In the genomic region with DNA sequence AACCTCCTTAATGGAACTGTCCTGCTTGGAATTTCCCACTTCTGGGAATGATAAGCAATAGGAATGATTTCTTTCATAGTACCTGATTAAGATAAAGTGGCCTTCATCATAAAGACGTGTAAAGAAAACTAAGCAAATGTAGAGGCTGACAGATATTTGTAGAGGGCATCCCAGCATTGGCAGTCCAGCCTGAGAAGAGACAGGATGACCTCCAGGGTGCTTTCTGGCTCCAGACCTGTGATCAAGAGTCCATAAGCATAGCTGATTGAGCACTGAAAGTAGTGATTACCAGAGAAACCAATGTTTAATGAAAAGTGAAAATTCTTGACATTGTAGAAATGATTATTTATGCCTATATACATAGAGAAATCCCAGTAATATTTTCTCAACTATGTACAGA, we compare ENCODE assay signal across 2 cellular contexts.
TF ChIP-seq lines count a peak whose summit lies in the region.

No MANE protein-coding gene starts in this region.

TF ChIP-seq in HCT116, 20 proteins besides CTCF, POLR2A, EP300 and RAD21:
- TF ChIP-seq POLR2AphosphoS5 (IDR thresholded peaks at IDR 0.05; ENCODE audit: low read depth, low read length) (no peak), YY1 (IDR thresholded peaks at IDR 0.05; ENCODE audit: extremely low read depth, insufficient replicate concordance, low read depth, low read length) (no peak), EZH2 (IDR thresholded peaks at IDR 0.05) (no peak), EZH2phosphoT487 (IDR thresholded peaks at IDR 0.05; ENCODE audit: borderline replicate concordance) (no peak), SIN3A (IDR thresholded peaks at IDR 0.05; ENCODE audit: low read depth) (no peak), CBX3 (IDR thresholded peaks at IDR 0.05; ENCODE audit: low read depth) (no peak), FOSL1 (IDR thresholded peaks at IDR 0.05; ENCODE audit: low read depth) (no peak), ZNF274 (IDR thresholded peaks at IDR 0.05; ENCODE audit: low read depth, low read length) (no peak), JUND (IDR thresholded peaks at IDR 0.05) (no peak), EGR1 (IDR thresholded peaks at IDR 0.05; ENCODE audit: low read depth) (no peak), ZFX (IDR thresholded peaks at IDR 0.05) (no peak)
- TF ChIP-seq, protein P1, sequence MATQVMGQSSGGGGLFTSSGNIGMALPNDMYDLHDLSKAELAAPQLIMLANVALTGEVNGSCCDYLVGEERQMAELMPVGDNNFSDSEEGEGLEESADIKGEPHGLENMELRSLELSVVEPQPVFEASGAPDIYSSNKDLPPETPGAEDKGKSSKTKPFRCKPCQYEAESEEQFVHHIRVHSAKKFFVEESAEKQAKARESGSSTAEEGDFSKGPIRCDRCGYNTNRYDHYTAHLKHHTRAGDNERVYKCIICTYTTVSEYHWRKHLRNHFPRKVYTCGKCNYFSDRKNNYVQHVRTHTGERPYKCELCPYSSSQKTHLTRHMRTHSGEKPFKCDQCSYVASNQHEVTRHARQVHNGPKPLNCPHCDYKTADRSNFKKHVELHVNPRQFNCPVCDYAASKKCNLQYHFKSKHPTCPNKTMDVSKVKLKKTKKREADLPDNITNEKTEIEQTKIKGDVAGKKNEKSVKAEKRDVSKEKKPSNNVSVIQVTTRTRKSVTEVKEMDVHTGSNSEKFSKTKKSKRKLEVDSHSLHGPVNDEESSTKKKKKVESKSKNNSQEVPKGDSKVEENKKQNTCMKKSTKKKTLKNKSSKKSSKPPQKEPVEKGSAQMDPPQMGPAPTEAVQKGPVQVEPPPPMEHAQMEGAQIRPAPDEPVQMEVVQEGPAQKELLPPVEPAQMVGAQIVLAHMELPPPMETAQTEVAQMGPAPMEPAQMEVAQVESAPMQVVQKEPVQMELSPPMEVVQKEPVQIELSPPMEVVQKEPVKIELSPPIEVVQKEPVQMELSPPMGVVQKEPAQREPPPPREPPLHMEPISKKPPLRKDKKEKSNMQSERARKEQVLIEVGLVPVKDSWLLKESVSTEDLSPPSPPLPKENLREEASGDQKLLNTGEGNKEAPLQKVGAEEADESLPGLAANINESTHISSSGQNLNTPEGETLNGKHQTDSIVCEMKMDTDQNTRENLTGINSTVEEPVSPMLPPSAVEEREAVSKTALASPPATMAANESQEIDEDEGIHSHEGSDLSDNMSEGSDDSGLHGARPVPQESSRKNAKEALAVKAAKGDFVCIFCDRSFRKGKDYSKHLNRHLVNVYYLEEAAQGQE (IDR thresholded peaks at IDR 0.05; ENCODE audit: low read depth): no peak

TF ChIP-seq in HepG2, 621 proteins besides CTCF, POLR2A, EP300 and RAD21:
- TF ChIP-seq GTF2F1 (IDR thresholded peaks at IDR 0.05; ENCODE audit: low read length): no peak
- TF ChIP-seq DMAP1 (CRISPR knock-in tag; IDR thresholded peaks at IDR 0.05): no peak
- no peak for TF ChIP-seq CENPT (CRISPR knock-in tag; IDR thresholded peaks at IDR 0.05; ENCODE audit: low read depth)
- TF ChIP-seq ZNF335 (CRISPR knock-in tag; IDR thresholded peaks at IDR 0.05): no peak
- no peak for TF ChIP-seq ZNF510 (CRISPR knock-in tag; IDR thresholded peaks at IDR 0.05; ENCODE audit: low read depth)
- TF ChIP-seq, protein P2, sequence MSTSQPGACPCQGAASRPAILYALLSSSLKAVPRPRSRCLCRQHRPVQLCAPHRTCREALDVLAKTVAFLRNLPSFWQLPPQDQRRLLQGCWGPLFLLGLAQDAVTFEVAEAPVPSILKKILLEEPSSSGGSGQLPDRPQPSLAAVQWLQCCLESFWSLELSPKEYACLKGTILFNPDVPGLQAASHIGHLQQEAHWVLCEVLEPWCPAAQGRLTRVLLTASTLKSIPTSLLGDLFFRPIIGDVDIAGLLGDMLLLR (CRISPR knock-in tag; IDR thresholded peaks at IDR 0.05): no peak
- TF ChIP-seq ZNF101 (CRISPR knock-in tag; IDR thresholded peaks at IDR 0.05; ENCODE audit: borderline replicate concordance, low read depth): no peak
- TF ChIP-seq, protein P3, sequence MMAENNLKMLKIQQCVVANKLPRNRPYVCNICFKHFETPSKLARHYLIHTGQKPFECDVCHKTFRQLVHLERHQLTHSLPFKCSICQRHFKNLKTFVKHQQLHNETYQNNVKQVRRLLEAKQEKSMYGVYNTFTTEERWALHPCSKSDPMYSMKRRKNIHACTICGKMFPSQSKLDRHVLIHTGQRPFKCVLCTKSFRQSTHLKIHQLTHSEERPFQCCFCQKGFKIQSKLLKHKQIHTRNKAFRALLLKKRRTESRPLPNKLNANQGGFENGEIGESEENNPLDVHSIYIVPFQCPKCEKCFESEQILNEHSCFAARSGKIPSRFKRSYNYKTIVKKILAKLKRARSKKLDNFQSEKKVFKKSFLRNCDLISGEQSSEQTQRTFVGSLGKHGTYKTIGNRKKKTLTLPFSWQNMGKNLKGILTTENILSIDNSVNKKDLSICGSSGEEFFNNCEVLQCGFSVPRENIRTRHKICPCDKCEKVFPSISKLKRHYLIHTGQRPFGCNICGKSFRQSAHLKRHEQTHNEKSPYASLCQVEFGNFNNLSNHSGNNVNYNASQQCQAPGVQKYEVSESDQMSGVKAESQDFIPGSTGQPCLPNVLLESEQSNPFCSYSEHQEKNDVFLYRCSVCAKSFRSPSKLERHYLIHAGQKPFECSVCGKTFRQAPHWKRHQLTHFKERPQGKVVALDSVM (CRISPR knock-in tag; IDR thresholded peaks at IDR 0.05): no peak
- TF ChIP-seq, protein P4, sequence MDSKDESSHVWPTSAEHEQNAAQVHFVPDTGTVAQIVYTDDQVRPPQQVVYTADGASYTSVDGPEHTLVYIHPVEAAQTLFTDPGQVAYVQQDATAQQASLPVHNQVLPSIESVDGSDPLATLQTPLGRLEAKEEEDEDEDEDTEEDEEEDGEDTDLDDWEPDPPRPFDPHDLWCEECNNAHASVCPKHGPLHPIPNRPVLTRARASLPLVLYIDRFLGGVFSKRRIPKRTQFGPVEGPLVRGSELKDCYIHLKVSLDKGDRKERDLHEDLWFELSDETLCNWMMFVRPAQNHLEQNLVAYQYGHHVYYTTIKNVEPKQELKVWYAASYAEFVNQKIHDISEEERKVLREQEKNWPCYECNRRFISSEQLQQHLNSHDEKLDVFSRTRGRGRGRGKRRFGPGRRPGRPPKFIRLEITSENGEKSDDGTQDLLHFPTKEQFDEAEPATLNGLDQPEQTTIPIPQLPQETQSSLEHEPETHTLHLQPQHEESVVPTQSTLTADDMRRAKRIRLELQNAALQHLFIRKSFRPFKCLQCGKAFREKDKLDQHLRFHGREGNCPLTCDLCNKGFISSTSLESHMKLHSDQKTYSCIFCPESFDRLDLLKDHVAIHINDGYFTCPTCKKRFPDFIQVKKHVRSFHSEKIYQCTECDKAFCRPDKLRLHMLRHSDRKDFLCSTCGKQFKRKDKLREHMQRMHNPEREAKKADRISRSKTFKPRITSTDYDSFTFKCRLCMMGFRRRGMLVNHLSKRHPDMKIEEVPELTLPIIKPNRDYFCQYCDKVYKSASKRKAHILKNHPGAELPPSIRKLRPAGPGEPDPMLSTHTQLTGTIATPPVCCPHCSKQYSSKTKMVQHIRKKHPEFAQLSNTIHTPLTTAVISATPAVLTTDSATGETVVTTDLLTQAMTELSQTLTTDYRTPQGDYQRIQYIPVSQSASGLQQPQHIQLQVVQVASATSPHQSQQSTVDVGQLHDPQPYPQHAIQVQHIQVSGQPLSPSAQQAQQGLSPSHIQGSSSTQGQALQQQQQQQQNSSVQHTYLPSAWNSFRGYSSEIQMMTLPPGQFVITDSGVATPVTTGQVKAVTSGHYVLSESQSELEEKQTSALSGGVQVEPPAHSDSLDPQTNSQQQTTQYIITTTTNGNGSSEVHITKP (CRISPR knock-in tag; IDR thresholded peaks at IDR 0.05; ENCODE audit: low read depth): no peak
- no peak for TF ChIP-seq ZNF501 (CRISPR knock-in tag; IDR thresholded peaks at IDR 0.05)
- no peak for TF ChIP-seq POGZ (CRISPR knock-in tag; IDR thresholded peaks at IDR 0.05)
- no peak for TF ChIP-seq CREM (IDR thresholded peaks at IDR 0.05)
- no peak for TF ChIP-seq CREM (CRISPR knock-in tag; IDR thresholded peaks at IDR 0.05)
- TF ChIP-seq ZNF749 (CRISPR knock-in tag; IDR thresholded peaks at IDR 0.05; ENCODE audit: borderline replicate concordance): no peak
- no peak for TF ChIP-seq TMF1 (CRISPR knock-in tag; IDR thresholded peaks at IDR 0.05; ENCODE audit: low read depth)
- TF ChIP-seq RFXANK (CRISPR knock-in tag; IDR thresholded peaks at IDR 0.05): no peak
- TF ChIP-seq, protein P5, sequence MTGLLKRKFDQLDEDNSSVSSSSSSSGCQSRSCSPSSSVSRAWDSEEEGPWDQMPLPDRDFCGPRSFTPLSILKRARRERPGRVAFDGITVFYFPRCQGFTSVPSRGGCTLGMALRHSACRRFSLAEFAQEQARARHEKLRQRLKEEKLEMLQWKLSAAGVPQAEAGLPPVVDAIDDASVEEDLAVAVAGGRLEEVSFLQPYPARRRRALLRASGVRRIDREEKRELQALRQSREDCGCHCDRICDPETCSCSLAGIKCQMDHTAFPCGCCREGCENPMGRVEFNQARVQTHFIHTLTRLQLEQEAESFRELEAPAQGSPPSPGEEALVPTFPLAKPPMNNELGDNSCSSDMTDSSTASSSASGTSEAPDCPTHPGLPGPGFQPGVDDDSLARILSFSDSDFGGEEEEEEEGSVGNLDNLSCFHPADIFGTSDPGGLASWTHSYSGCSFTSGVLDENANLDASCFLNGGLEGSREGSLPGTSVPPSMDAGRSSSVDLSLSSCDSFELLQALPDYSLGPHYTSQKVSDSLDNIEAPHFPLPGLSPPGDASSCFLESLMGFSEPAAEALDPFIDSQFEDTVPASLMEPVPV (CRISPR knock-in tag; IDR thresholded peaks at IDR 0.05): no peak
- TF ChIP-seq ZNF773 (CRISPR knock-in tag; IDR thresholded peaks at IDR 0.05; ENCODE audit: borderline replicate concordance): no peak
- TF ChIP-seq ATF7-NPFF (CRISPR knock-in tag; IDR thresholded peaks at IDR 0.05; ENCODE audit: low read depth): no peak
- TF ChIP-seq ZFP36L2 (CRISPR knock-in tag; IDR thresholded peaks at IDR 0.05): no peak
